ENCODE assay signal across 8 cellular contexts in the genomic region with DNA sequence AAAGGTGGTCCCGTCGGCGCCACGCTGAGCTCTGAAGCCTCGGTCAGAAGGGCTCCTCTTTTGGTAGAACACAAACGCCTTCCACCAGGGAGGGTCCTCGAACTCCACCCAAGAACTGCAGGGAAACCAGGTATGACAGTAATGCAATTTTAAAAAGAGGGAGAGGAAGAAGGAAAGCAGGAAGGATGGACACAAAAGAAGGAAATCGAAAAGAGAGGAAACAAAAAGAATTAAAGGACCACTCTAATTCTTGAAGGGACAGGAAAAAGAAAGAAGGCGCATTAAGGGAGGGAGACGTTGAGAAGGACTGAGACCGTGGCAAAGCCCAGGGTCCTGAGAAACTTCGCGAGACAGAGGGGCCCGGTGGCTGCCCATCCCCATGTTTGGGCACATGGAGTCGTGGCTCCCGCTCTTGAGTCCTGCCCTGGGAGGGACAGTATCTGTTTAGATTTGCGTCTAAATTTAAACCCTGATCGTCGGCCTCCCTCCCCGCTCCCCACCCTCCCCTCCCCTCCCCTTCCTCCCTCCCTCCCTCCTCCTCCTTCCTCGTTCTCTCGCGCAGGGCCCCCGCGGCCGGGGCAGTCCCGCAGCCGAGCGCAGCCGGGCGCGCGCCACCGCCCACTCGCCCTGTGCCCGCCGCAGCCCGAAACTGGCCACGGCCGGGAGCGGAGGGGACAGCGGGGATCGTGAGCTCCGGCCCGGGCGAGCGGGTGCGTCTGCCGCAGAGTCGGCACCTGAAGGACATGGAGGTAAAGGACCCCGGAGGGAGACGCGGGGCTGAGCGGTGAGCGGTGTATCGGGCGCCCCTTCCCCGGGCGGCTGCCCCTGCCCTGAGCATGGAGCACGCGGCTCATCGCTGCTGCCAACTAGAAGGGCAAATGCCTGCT. TPM values are rescaled to one million over a fixed set of nuclear protein-coding genes. Genes with fewer than 3 reads are reported as not detected.
DNase-seq lines count a peak whose midpoint lies in the region; TF ChIP-seq lines count a peak whose summit lies in the region.

Gene RCSD1, plus strand, starts transcription at position 552 of the 887 bp plus-strand sequence. Its CDS starts 192 bp downstream, at position 744.

- TF ChIP-seq CTCF in mesothelial cell of epicardium (IDR thresholded peaks at IDR 0.05; ENCODE audit: unreplicated experiment): no peak

- H3K4me3 ChIP-seq in duodenal mucosa (ENCODE audit: low read depth in 1 of 2, low read length in 2 of 2): peak within 1 kb of the TSS; percentile 74 to 81

- H3K4me1 ChIP-seq in duodenal mucosa (ENCODE audit: control insufficient read depth in 1 of 2, insufficient read depth in 2 of 2, low read length in 2 of 2): peaks cover 51 to 55% of the 10 kb centered on the region in 2 donors

- no peaks in the 10 kb centered on the region for H3K36me3 ChIP-seq in duodenal mucosa (ENCODE audit: control insufficient read depth in 1 of 2, insufficient read depth in 2 of 2, low read length in 2 of 2)

- no peaks in the 10 kb centered on the region for H3K9me3 ChIP-seq in duodenal mucosa (ENCODE audit: control insufficient read depth in 1 of 2, low read length in 2 of 2)

- H3K9ac ChIP-seq in duodenal mucosa (ENCODE audit: low read depth in 1 of 2, low read length in 2 of 2): peak within 1 kb of the TSS; percentile 66 to 73

- H3K27me3 Mint-ChIP-seq in mesothelial cell of epicardium (ENCODE audit: low read depth): peaks cover 28% of the 10 kb centered on the region

- peaks cover 41% of the 10 kb centered on the region for H3K4me1 Mint-ChIP-seq in mesothelial cell of epicardium

- no peaks in the 10 kb centered on the region for H3K36me3 Mint-ChIP-seq in mesothelial cell of epicardium

- H3K9me3 Mint-ChIP-seq in mesothelial cell of epicardium: peaks cover 10% of the 10 kb centered on the region

- DNase-seq in GDM1 (lab: John Stamatoyannopoulos, UW): peak; percentile 39
- peak in 67 of 76 experiments; percentile 10 to 74 (median 50) for DNase-seq in HUDEP-2 (lab: John Stamatoyannopoulos, UW; ENCODE audit: unreplicated experiment in 76 of 76)
- peak; percentile 81 for DNase-seq in activated CD4-positive, alpha-beta T cell treated with anti-CD3 and anti-CD28 coated beads for 48 hours
- peak in 1 of 2 experiments; percentile 45 for DNase-seq in mesothelial cell of epicardium (ENCODE audit: low spot score in 2 of 2, unreplicated experiment in 2 of 2)
- peak; percentile 65 for DNase-seq in stimulated activated naive CD4-positive, alpha-beta T cell treated with Interleukin-2 at 50 U/mL for 16 hours (lab: John Stamatoyannopoulos, UW)
- DNase-seq in inferior parietal cortex (ENCODE audit: extremely low spot score): no peak
- no peak for DNase-seq in NCI-H1092 treated with DMSO at 0.1 percent for 48 hours (lab: John Stamatoyannopoulos, UW)

- peak within 1 kb of the TSS; percentile 73 for H3K27ac ChIP-seq in duodenal mucosa (ENCODE audit: low read depth, low read length)

- peaks cover 5 to 10% of the 10 kb centered on the region in 2 donors for H3K27me3 ChIP-seq in duodenal mucosa (ENCODE audit: control insufficient read depth in 1 of 2, insufficient read depth in 2 of 2, low read length in 2 of 2)

- H3K4me3 Mint-ChIP-seq in mesothelial cell of epicardium: peak within 1 kb of the TSS; percentile 65

- H3K27ac Mint-ChIP-seq in mesothelial cell of epicardium: no peak within 1 kb of the TSS

RNA-seq across cellular contexts. Expression of gene RCSD1, which starts in this region (rescaled TPM):
- 0.76 to 1.2 TPM (median 0.97 TPM) in 3 replicates for total RNA-seq in mesothelial cell of epicardium

Comparison
In these comparisons a context has a peak if more than half of its experiments do, and no peak if none do; other contexts are left out.
1. DNase-seq: peak in GDM1 (single experiment), HUDEP-2 (67 of 76), activated CD4-positive, alpha-beta T cell treated with anti-CD3 and anti-CD28 coated beads for 48 hours (single experiment) and stimulated activated naive CD4-positive, alpha-beta T cell treated with Interleukin-2 at 50 U/mL for 16 hours (single experiment); none in inferior parietal cortex (single experiment) and NCI-H1092 treated with DMSO at 0.1 percent for 48 hours (single experiment).